34 cellular contexts compared by ENCODE assay signal in the genomic region with DNA sequence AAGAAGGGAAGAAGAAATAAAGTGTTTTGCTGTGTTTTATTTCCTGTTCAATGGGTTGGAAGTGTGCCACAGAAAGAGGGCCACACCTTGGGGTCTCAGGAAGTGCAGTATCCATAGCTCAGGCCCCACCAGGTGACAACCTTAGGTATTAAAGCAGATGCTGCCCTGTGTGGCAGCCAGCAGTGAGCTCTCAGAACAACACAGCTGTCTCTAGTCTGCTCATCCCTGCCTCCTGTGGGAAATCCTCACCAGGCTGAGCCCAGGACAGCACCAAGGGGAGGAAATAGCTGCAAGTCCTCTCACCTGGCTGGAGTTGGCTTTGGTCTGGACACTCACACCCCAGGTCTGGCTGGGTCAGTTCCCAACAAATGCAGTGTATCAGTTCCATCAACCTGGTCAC.
"Had no signal": no experiment of that assay in that cellular context is flagged by ENCODE, and none has a peak within 500 bp of the region (broad histone marks: within the 10 kb centered on the region; RNA-seq: fewer than 3 reads in every experiment).

No MANE protein-coding gene starts in this region.

- H3K4me3 ChIP-seq: ascending aorta, cardiac muscle cell, Peyer's patch, SJSA1 had no signal

- H3K27ac ChIP-seq: ascending aorta, cardiac muscle cell, Peyer's patch, SJSA1 had no signal

- H3K27me3 ChIP-seq: ascending aorta, cardiac muscle cell, Peyer's patch, SJSA1 had no signal

- H3K36me3 ChIP-seq: ascending aorta, cardiac muscle cell, Peyer's patch, SJSA1 had no signal

- H3K9me2 ChIP-seq: SK-N-SH had no signal

- H3K9me3 ChIP-seq: ascending aorta, Peyer's patch, SJSA1, SK-N-SH had no signal

- H3K4me2 ChIP-seq: SK-N-SH had no signal

- H3K36me3 Mint-ChIP-seq: activated naive CD4-positive, alpha-beta T cell treated with anti-CD3 and anti-CD28 coated beads, Interleukin-2, amount 50 U/mL, for 24 hours; activated naive CD8-positive, alpha-beta T cell treated with anti-CD3 and anti-CD28 coated beads, Interleukin-2, amount 10 ng/mL, durations not matched to agents 7 days and 5 days had no signal

- ATAC-seq: activated CD8-positive, alpha-beta T cell treated with anti-CD3 and anti-CD28 coated beads for 36 hours; activated T-cell treated with anti-CD3 and anti-CD28 coated beads, Interleukin-2, amount 50 U/mL, for 72 hours; PC-3 had no signal

- H3K4me1 ChIP-seq: ascending aorta, SJSA1 had no signal

- DNase-seq: activated B cell treated with CpG ODN at 0.5 μM for 24 hours; activated CD4-positive, alpha-beta T cell treated with anti-CD3 and anti-CD28 coated beads for 4 hours; activated CD4-positive, alpha-beta T cell treated with anti-CD3 and anti-CD28 coated beads, Interleukin-2, amount 50 U/mL, for 4 hours; activated CD4-positive, CD25-positive, alpha-beta regulatory T cell treated with anti-CD3 and anti-CD28 coated beads, Interleukin-2, amount 50 U/mL, for 72 hours; activated CD8-positive, alpha-beta T cell treated with anti-CD3 and anti-CD28 coated beads for 36 hours; activated gamma-delta T cell; activated naive CD4-positive, alpha-beta T cell treated with Interleukin-2 at 50 U/mL for 16 hours; activated naive CD8-positive, alpha-beta T cell treated with anti-CD3 and anti-CD28 coated beads, Interleukin-2, amount 10 ng/mL, durations not matched to agents 7 days and 5 days; activated T-cell treated with anti-CD3 and anti-CD28 coated beads, Interleukin-2, amount 50 U/mL, for 1 hour; activated T-cell treated with anti-CD3 and anti-CD28 coated beads, Interleukin-2, amount 50 U/mL, for 72 hours; amygdala; Karpas-422; KBM-7; NCI-H1105; NCI-H1417 treated with DMSO at 0.1 percent for 48 hours; NCI-H187 treated with DMSO at 0.1 percent for 48 hours; NCI-H2081; NCI-H345; NCI-H524 treated with DMSO at 0.1 percent for 48 hours; NCI-H748 treated with DMSO at 0.1 percent for 48 hours; NK-92 treated with Interleukin-12 subunit alpha and Interleukin-12 subunit beta, amount 100 ng/mL, for 24 hours; PC-3; Peyer's patch; RPMI8226; SHP77 treated with DMSO at 0.1 percent for 48 hours; SK-N-SH had no signal

- H3K9me3 Mint-ChIP-seq: activated B cell treated with CpG ODN at 0.5 μM for 24 hours; activated CD8-positive, alpha-beta T cell treated with anti-CD3 and anti-CD28 coated beads for 36 hours; activated naive CD4-positive, alpha-beta T cell treated with anti-CD3 and anti-CD28 coated beads, Interleukin-2, amount 50 U/mL, for 24 hours; activated naive CD8-positive, alpha-beta T cell treated with anti-CD3 and anti-CD28 coated beads, Interleukin-2, amount 10 ng/mL, durations not matched to agents 7 days and 5 days; activated T-cell treated with anti-CD3 and anti-CD28 coated beads, Interleukin-2, amount 50 U/mL, for 72 hours; activated T-helper 2 cell treated with anti-CD3 and anti-CD28 coated beads, Interferon-gamma antibody, Interleukin-2, Interleukin-4, amounts not matched to agents 10 μg/mL and 5 μg/mL and 100 μg/mL, durations not matched to agents 14 hours and 24 hours and 36 hours; central memory CD8-positive, alpha-beta T cell; T-helper 1 cell treated with Interleukin-12 subunit alpha and Interleukin-12 subunit beta and Interleukin-4 antibody, amounts not matched to agents 30 μg/mL and 1 μg/mL, for 36 hours; T-helper 2 cell treated with Interferon-gamma antibody and Interleukin-4, amounts not matched to agents 5 μg/mL and 100 μg/mL, for 36 hours had no signal

- H3K4me3 Mint-ChIP-seq: activated B cell treated with CpG ODN at 0.5 μM for 24 hours; activated CD8-positive, alpha-beta T cell treated with anti-CD3 and anti-CD28 coated beads for 36 hours; activated naive CD4-positive, alpha-beta T cell treated with anti-CD3 and anti-CD28 coated beads, Interleukin-2, amount 50 U/mL, for 24 hours; activated naive CD8-positive, alpha-beta T cell treated with anti-CD3 and anti-CD28 coated beads, Interleukin-2, amount 10 ng/mL, durations not matched to agents 7 days and 5 days; activated T-cell treated with anti-CD3 and anti-CD28 coated beads, Interleukin-2, amount 50 U/mL, for 72 hours; central memory CD8-positive, alpha-beta T cell; T-helper 1 cell treated with Interleukin-12 subunit alpha and Interleukin-12 subunit beta and Interleukin-4 antibody, amounts not matched to agents 30 μg/mL and 1 μg/mL, for 36 hours; T-helper 2 cell treated with Interferon-gamma antibody and Interleukin-4, amounts not matched to agents 5 μg/mL and 100 μg/mL, for 36 hours had no signal

- H3K27ac Mint-ChIP-seq: activated B cell treated with CpG ODN at 0.5 μM for 24 hours; activated CD8-positive, alpha-beta T cell treated with anti-CD3 and anti-CD28 coated beads for 36 hours; activated naive CD4-positive, alpha-beta T cell treated with anti-CD3 and anti-CD28 coated beads, Interleukin-2, amount 50 U/mL, for 24 hours; activated naive CD8-positive, alpha-beta T cell treated with anti-CD3 and anti-CD28 coated beads, Interleukin-2, amount 10 ng/mL, durations not matched to agents 7 days and 5 days; activated T-cell treated with anti-CD3 and anti-CD28 coated beads, Interleukin-2, amount 50 U/mL, for 72 hours; activated T-helper 2 cell treated with anti-CD3 and anti-CD28 coated beads, Interferon-gamma antibody, Interleukin-2, Interleukin-4, amounts not matched to agents 10 μg/mL and 5 μg/mL and 100 μg/mL, durations not matched to agents 14 hours and 24 hours and 36 hours; T-helper 1 cell treated with Interleukin-12 subunit alpha and Interleukin-12 subunit beta and Interleukin-4 antibody, amounts not matched to agents 30 μg/mL and 1 μg/mL, for 36 hours; T-helper 2 cell treated with Interferon-gamma antibody and Interleukin-4, amounts not matched to agents 5 μg/mL and 100 μg/mL, for 36 hours had no signal

- H3K4me1 Mint-ChIP-seq: activated naive CD8-positive, alpha-beta T cell treated with anti-CD3 and anti-CD28 coated beads, Interleukin-2, amount 10 ng/mL, durations not matched to agents 7 days and 5 days had no signal

- H3K9ac ChIP-seq: SK-N-SH had no signal
